In genomic region chr16:57800213-57801097, GRCh38 we compare ENCODE assay signal across 1 cellular context.
TF ChIP-seq lines count a peak whose summit lies in the region.

No MANE protein-coding gene starts in this region.

TF ChIP-seq in HepG2, 621 proteins besides CTCF, POLR2A, EP300 and RAD21 (continued from another document):
- TF ChIP-seq ZBTB40 (IDR thresholded peaks at IDR 0.05) (no peak), ZBTB40 (CRISPR knock-in tag; IDR thresholded peaks at IDR 0.05) (0 out of 2 replicates have a peak, but pooled peaks have one; percentile 26), SETDB1 (CRISPR knock-in tag; IDR thresholded peaks at IDR 0.05; ENCODE audit: borderline replicate concordance) (no peak), HDAC1 (CRISPR knock-in tag; IDR thresholded peaks at IDR 0.05) (peak; percentile 3; the same call in 1 of the 2 replicates), AKAP8 (CRISPR knock-in tag; IDR thresholded peaks at IDR 0.05) (no peak), ZFX (CRISPR knock-in tag; IDR thresholded peaks at IDR 0.05; ENCODE audit: low read depth) (0 out of 2 replicates have a peak, but pooled peaks have one; percentile 12), ZNF629 (CRISPR knock-in tag; conservative IDR thresholded peaks at IDR 0.05) (peak; percentile 51; the same call in 1 of the 2 replicates), ZBTB38 (CRISPR knock-in tag; IDR thresholded peaks at IDR 0.05) (peak; percentile 57; the same call in 1 of the 2 replicates), EEA1 (CRISPR knock-in tag; IDR thresholded peaks at IDR 0.05; ENCODE audit: borderline replicate concordance) (no peak), ZFYVE20 (CRISPR knock-in tag; IDR thresholded peaks at IDR 0.05; ENCODE audit: borderline replicate concordance, low read depth) (no peak), ZNF343 (CRISPR knock-in tag; IDR thresholded peaks at IDR 0.05) (0 out of 2 replicates have a peak, but pooled peaks have one; percentile 39), HES4 (CRISPR knock-in tag; IDR thresholded peaks at IDR 0.05; ENCODE audit: borderline replicate concordance) (peak; percentile 34; the same call in 1 of the 2 replicates), HMGXB4 (CRISPR knock-in tag; IDR thresholded peaks at IDR 0.05; ENCODE audit: borderline replicate concordance in 1 of 2, low read depth in 1 of 2) (0 out of 4 replicates have a peak, but pooled peaks of 1 of the 2 experiments have one; percentile 29), MTA1 (CRISPR knock-in tag; IDR thresholded peaks at IDR 0.05; ENCODE audit: borderline replicate concordance) (peak; percentile 34; the same call in 1 of the 2 replicates), ZNF224 (CRISPR knock-in tag; IDR thresholded peaks at IDR 0.05) (0 out of 2 replicates have a peak, but pooled peaks have one; percentile 32), ZNF891 (CRISPR knock-in tag; IDR thresholded peaks at IDR 0.05) (0 out of 2 replicates have a peak, but pooled peaks have one; percentile 36), TOPORS (CRISPR knock-in tag; IDR thresholded peaks at IDR 0.05) (no peak), ZNF609 (CRISPR knock-in tag; IDR thresholded peaks at IDR 0.05; ENCODE audit: borderline replicate concordance) (0 out of 2 replicates have a peak, but pooled peaks have one; percentile 19)
- TF ChIP-seq, protein P1, sequence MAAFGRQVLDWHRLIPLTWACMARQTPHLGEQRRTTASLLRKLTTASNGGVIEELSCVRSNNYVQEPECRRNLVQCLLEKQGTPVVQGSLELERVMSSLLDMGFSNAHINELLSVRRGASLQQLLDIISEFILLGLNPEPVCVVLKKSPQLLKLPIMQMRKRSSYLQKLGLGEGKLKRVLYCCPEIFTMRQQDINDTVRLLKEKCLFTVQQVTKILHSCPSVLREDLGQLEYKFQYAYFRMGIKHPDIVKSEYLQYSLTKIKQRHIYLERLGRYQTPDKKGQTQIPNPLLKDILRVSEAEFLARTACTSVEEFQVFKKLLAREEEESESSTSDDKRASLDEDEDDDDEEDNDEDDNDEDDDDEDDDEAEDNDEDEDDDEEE (CRISPR knock-in tag; IDR thresholded peaks at IDR 0.05): 0 out of 2 replicates have a peak, but pooled peaks have one; percentile 38
- TF ChIP-seq, protein P2, sequence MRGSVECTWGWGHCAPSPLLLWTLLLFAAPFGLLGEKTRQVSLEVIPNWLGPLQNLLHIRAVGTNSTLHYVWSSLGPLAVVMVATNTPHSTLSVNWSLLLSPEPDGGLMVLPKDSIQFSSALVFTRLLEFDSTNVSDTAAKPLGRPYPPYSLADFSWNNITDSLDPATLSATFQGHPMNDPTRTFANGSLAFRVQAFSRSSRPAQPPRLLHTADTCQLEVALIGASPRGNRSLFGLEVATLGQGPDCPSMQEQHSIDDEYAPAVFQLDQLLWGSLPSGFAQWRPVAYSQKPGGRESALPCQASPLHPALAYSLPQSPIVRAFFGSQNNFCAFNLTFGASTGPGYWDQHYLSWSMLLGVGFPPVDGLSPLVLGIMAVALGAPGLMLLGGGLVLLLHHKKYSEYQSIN (CRISPR knock-in tag; IDR thresholded peaks at IDR 0.05; ENCODE audit: borderline replicate concordance): no peak
- TF ChIP-seq, protein P3, sequence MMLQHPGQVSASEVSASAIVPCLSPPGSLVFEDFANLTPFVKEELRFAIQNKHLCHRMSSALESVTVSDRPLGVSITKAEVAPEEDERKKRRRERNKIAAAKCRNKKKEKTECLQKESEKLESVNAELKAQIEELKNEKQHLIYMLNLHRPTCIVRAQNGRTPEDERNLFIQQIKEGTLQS (CRISPR knock-in tag; IDR thresholded peaks at IDR 0.05): no peak
- TF ChIP-seq, protein P4, sequence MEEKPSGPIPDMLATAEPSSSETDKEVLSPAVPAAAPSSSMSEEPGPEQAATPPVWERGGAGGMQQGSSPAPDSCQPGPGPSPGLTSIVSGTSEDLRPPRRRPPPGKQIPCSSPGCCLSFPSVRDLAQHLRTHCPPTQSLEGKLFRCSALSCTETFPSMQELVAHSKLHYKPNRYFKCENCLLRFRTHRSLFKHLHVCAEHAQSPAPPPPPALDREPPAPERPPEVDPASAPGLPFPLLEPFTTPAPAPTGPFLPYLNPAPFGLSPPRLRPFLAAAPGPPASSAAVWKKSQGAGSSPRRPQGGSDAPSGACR (CRISPR knock-in tag; IDR thresholded peaks at IDR 0.05): no peak
